8 cellular contexts compared by ENCODE assay signal in the genomic region with DNA sequence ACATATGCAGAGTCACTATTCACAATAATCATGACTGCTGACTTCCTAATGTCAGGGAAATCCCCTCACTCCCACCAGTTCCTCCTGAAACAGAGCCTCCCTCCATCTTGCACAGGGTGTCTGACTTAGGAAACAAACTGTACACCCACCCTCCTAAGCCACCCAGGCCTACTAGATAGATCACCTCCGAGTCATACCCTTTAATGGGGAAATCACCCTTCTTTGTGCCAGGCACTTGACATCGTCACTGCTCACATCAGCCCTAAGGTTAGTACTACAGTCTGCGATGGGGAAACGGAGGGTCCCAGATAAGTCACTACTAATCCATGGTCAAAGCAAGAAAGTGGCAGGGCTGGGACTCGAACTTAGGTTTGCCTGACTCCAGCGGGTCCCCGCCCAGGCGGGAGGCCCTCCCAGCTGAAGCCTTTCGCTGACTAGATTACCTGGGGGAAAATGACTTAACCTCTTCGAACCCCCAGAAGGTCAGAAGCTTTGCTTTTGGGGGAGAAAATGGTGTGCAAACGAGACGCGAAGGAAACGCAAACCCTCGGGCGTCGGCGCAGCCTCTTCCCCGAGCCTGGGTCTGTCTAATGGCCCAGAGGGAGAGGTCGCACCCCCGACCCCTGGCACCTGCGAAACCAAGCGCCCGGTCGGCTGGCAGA. TPM values are rescaled to one million over a fixed set of nuclear protein-coding genes. Genes with fewer than 3 reads are reported as not detected.
A peak's percentile ranks its signal among the peaks of the same experiment; 100 is the strongest.
DNase-seq lines count a peak whose midpoint lies in the region; ATAC-seq and TF ChIP-seq lines count a peak whose summit lies in the region.

No MANE protein-coding gene starts in this region.

- H3K27ac ChIP-seq in mucosa of rectum (ENCODE audit: low read depth in 2 of 2, low read length in 2 of 2): peak overlapping the region; percentile 82 to 89

- H3K9me3 ChIP-seq in BE2C: no peaks in the 10 kb centered on the region; the same call in 1 of the 2 replicates
- H3K9me3 ChIP-seq in mucosa of rectum (ENCODE audit: control insufficient read depth in 2 of 2, low read length in 2 of 2): no peaks in the 10 kb centered on the region

- H3K4me1 Mint-ChIP-seq in stimulated activated naive B cell treated with anti-CD40 and anti-IgM and Interleukin-4, amounts not matched to agents 10 μg/mL and 1 μg/mL and 100 μg/mL, for 72 hours: peaks cover 47 to 66% of the 10 kb centered on the region in 2 donors

- H3K4me1 ChIP-seq in BE2C: peaks cover 12% of the 10 kb centered on the region
- peaks cover 20 to 30% of the 10 kb centered on the region in 2 donors for H3K4me1 ChIP-seq in mucosa of rectum (ENCODE audit: control insufficient read depth in 2 of 2, insufficient read depth in 2 of 2, low read length in 2 of 2)

- DNase-seq in BE2C (no peak), M059J (ENCODE audit: low read depth) (peak; percentile 62), dermis blood vessel endothelial cell (peak; percentile 52), epidermal melanocyte (ENCODE audit: insufficient read length, low spot score) (no peak)
- peak; percentile 81 to 85 for DNase-seq in activated CD4-positive, alpha-beta T cell treated with anti-CD3 and anti-CD28 coated beads for 4 hours
- peak; percentile 91 for DNase-seq in stimulated activated naive B cell treated with anti-CD40 and anti-IgM and Interleukin-4, amounts not matched to agents 10 μg/mL and 1 μg/mL and 100 μg/mL, for 72 hours

- H3K4me3 ChIP-seq in BE2C (ENCODE audit: low read depth, low read length) (peak overlapping the region; percentile 73), mucosa of rectum (ENCODE audit: low read length in 2 of 2) (peak overlapping the region; percentile 72 to 78)

- H3K9me3 Mint-ChIP-seq in stimulated activated naive B cell treated with anti-CD40 and anti-IgM and Interleukin-4, amounts not matched to agents 10 μg/mL and 1 μg/mL and 100 μg/mL, for 72 hours: peaks cover 5 to 6% of the 10 kb centered on the region in 2 donors

- ATAC-seq in GM19372 (IDR thresholded peaks at IDR 0.05; ENCODE audit: low read depth, unreplicated experiment): peak; percentile 26
- ATAC-seq in stimulated activated naive B cell treated with anti-CD40 and anti-IgM and Interleukin-4, amounts not matched to agents 10 μg/mL and 1 μg/mL and 100 μg/mL, for 72 hours (replicated peaks): peak; percentile 74 to 76

- no peaks in the 10 kb centered on the region for H3K27me3 Mint-ChIP-seq in stimulated activated naive B cell treated with anti-CD40 and anti-IgM and Interleukin-4, amounts not matched to agents 10 μg/mL and 1 μg/mL and 100 μg/mL, for 72 hours

- H3K36me3 ChIP-seq in BE2C (no peaks in the 10 kb centered on the region), mucosa of rectum (ENCODE audit: control insufficient read depth in 2 of 2, insufficient read depth in 2 of 2, low read length in 2 of 2) (no peaks in the 10 kb centered on the region)

- peak overlapping the region; percentile 75 to 95 for H3K4me3 Mint-ChIP-seq in stimulated activated naive B cell treated with anti-CD40 and anti-IgM and Interleukin-4, amounts not matched to agents 10 μg/mL and 1 μg/mL and 100 μg/mL, for 72 hours

- H3K27me3 ChIP-seq in BE2C (no peaks in the 10 kb centered on the region), mucosa of rectum (ENCODE audit: control insufficient read depth in 2 of 2, insufficient read depth in 2 of 2, low read length in 2 of 2) (no peaks in the 10 kb centered on the region)

- H3K27ac Mint-ChIP-seq in stimulated activated naive B cell treated with anti-CD40 and anti-IgM and Interleukin-4, amounts not matched to agents 10 μg/mL and 1 μg/mL and 100 μg/mL, for 72 hours: peak overlapping the region; percentile 99

- peak overlapping the region; percentile 89 to 93 for H3K9ac ChIP-seq in mucosa of rectum (ENCODE audit: low read depth in 1 of 2, low read length in 2 of 2)

- peaks cover 9 to 12% of the 10 kb centered on the region in 2 donors for H3K36me3 Mint-ChIP-seq in stimulated activated naive B cell treated with anti-CD40 and anti-IgM and Interleukin-4, amounts not matched to agents 10 μg/mL and 1 μg/mL and 100 μg/mL, for 72 hours

- no peak for TF ChIP-seq CTCF in BE2C (IDR thresholded peaks at IDR 0.05; ENCODE audit: low read depth, low read length)

RNA-seq across cellular contexts. Expression of a gene that starts 3.4 kb away (rescaled TPM):
- polyA plus RNA-seq in BE2C (2012; ENCODE audit: insufficient read depth, insufficient read length, low read depth): 139 TPM
- 9.7 and 17.0 TPM in 2 replicates for total RNA-seq in M059J (2014; rRNA removed; shearing (Covaris generic))
- total RNA-seq in dermis blood vessel endothelial cell: 23.9 and 25.9 TPM in 2 replicates

RNA-seq across cellular contexts. Expression of a gene that starts 26.9 kb away (rescaled TPM):
- 6.0 TPM for polyA plus RNA-seq in BE2C (2012; ENCODE audit: insufficient read depth, insufficient read length, low read depth)
- 1.8 and 4.7 TPM in 2 replicates for total RNA-seq in M059J (2014; rRNA removed; shearing (Covaris generic))
- total RNA-seq in dermis blood vessel endothelial cell: 0.65 and 1.2 TPM in 2 replicates

RNA-seq across cellular contexts. Expression of a gene that starts 28.5 kb away (rescaled TPM):
- 56.3 TPM for polyA plus RNA-seq in BE2C (2012; ENCODE audit: insufficient read depth, insufficient read length, low read depth)
- 4.7 and 5.9 TPM in 2 replicates for total RNA-seq in M059J (2014; rRNA removed; shearing (Covaris generic))
- 1.7 and 3.4 TPM in 2 replicates for total RNA-seq in dermis blood vessel endothelial cell

RNA-seq across cellular contexts. Expression of a gene that starts 46.5 kb away (rescaled TPM):
- polyA plus RNA-seq in BE2C (2012; ENCODE audit: insufficient read depth, insufficient read length, low read depth): 232 TPM
- 3.2 and 5.0 TPM in 2 replicates for total RNA-seq in M059J (2014; rRNA removed; shearing (Covaris generic))
- total RNA-seq in dermis blood vessel endothelial cell: 2.4 and 7.8 TPM in 2 replicates

RNA-seq across cellular contexts. Expression of a gene that starts 50.9 kb away (rescaled TPM):
- 471 TPM for polyA plus RNA-seq in BE2C (2012; ENCODE audit: insufficient read depth, insufficient read length, low read depth)
- total RNA-seq in M059J (2014; rRNA removed; shearing (Covaris generic)): 410 and 440 TPM in 2 replicates
- total RNA-seq in dermis blood vessel endothelial cell: 188 and 348 TPM in 2 replicates

Comparison
In these comparisons a context has a peak if more than half of its experiments do, and no peak if none do; other contexts are left out.
1. DNase-seq: peak in M059J (single experiment), activated CD4-positive, alpha-beta T cell treated with anti-CD3 and anti-CD28 coated beads for 4 hours (2 of 2), dermis blood vessel endothelial cell (single experiment) and stimulated activated naive B cell treated with anti-CD40 and anti-IgM and Interleukin-4, amounts not matched to agents 10 μg/mL and 1 μg/mL and 100 μg/mL, for 72 hours (single experiment); none in BE2C (single experiment) and epidermal melanocyte (single experiment).